In genomic region chr14:90624228-90624627, GRCh38 we compare ENCODE assay signal across 10 cellular contexts.
DNase-seq lines count a peak whose midpoint lies in the region; TF ChIP-seq lines count a peak whose summit lies in the region.
"Had no signal": no experiment of that assay in that cellular context is flagged by ENCODE, and none has a peak within 500 bp of the region (broad histone marks: within the 10 kb centered on the region; RNA-seq: fewer than 3 reads in every experiment).

No MANE protein-coding gene starts in this region.

- H3K27me3 ChIP-seq in kidney epithelial cell (ENCODE audit: control insufficient read depth, insufficient read depth, low read length) = no peaks in the 10 kb centered on the region
- H3K27me3 ChIP-seq: breast epithelium had no signal

- H3K9me3 Mint-ChIP-seq in brain (no peaks in the 10 kb centered on the region), type B pancreatic cell (no peaks in the 10 kb centered on the region)

- H3K27ac Mint-ChIP-seq in brain = peak overlapping the region; percentile 69 to 91 (median 83)
- peak overlapping the region; percentile 89 for H3K27ac Mint-ChIP-seq in type B pancreatic cell

- TF ChIP-seq CTCF in brain (conservative IDR thresholded peaks at IDR 0.05) (no peak), kidney epithelial cell (IDR thresholded peaks at IDR 0.05; ENCODE audit: insufficient read depth, low read length, poor library complexity, severe bottlenecking) (no peak), type B pancreatic cell (conservative IDR thresholded peaks at IDR 0.05) (no peak)

- DNase-seq in DMS 273 (lab: John Stamatoyannopoulos, UW; ENCODE audit: unreplicated experiment) (peak; percentile 57), DMS 273 treated with DMSO at 0.1 percent for 48 hours (lab: John Stamatoyannopoulos, UW) (no peak), kidney epithelial cell (ENCODE audit: low read depth) (peak; percentile 41), type B pancreatic cell (ENCODE audit: extremely low spot score, unreplicated experiment) (no peak), GDM1 (lab: John Stamatoyannopoulos, UW) (no peak), cerebellar cortex (ENCODE audit: low spot score) (no peak)
- DNase-seq in activated CD4-positive, alpha-beta T cell treated with anti-CD3 and anti-CD28 coated beads for 48 hours = no peak
- DNase-seq: stimulated activated CD8-positive, alpha-beta memory T cell treated with anti-CD3 and anti-CD28 coated beads, Interleukin-4, amount 100 ng/mL, for 48 hours had no signal

- no peak overlapping the region for H3K4me3 ChIP-seq in kidney epithelial cell (ENCODE audit: low read depth, low read length)

- H3K4me1 Mint-ChIP-seq in brain (peaks cover 77% of the 10 kb centered on the region), type B pancreatic cell (ENCODE audit: unreplicated experiment) (peaks cover 37% of the 10 kb centered on the region)

- no peaks in the 10 kb centered on the region for H3K36me3 ChIP-seq in kidney epithelial cell (ENCODE audit: control insufficient read depth, insufficient read depth, low read length)
- H3K36me3 ChIP-seq: breast epithelium had no signal

- H3K36me3 Mint-ChIP-seq in brain = peaks cover 23% of the 10 kb centered on the region
- peaks cover 5% of the 10 kb centered on the region for H3K36me3 Mint-ChIP-seq in type B pancreatic cell

- H3K4me3 Mint-ChIP-seq in brain = no peak overlapping the region
- no peak overlapping the region for H3K4me3 Mint-ChIP-seq in type B pancreatic cell

- H3K27me3 Mint-ChIP-seq in brain (no peaks in the 10 kb centered on the region), type B pancreatic cell (no peaks in the 10 kb centered on the region)

Comparison
In these comparisons a context has a peak if more than half of its experiments do, and no peak if none do; other contexts are left out.
1. DNase-seq: peak in DMS 273 (single experiment) and kidney epithelial cell (single experiment); none in DMS 273 treated with DMSO at 0.1 percent for 48 hours (single experiment), type B pancreatic cell (single experiment), GDM1 (single experiment), activated CD4-positive, alpha-beta T cell treated with anti-CD3 and anti-CD28 coated beads for 48 hours (single experiment) and cerebellar cortex (single experiment).